In the genomic region with DNA sequence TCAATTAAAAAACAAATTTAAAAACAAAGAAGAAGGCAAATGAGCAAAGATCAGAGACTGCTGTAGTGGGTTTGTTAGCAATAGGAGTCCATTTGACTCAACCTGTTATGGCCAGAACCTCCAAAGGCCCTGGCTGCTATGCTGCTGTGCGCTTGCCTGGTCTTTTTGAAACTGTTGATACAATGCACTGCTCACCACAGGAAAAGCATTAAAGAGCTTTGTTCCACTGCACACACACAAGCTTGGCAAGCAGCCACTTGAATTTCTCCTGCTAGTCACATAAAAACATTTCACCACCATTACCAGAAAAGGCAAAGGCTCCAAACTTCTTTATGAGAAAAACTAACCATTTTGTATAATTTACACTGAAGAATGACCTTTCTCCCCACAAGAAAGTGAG, we compare ENCODE assay signal across 14 cellular contexts.
A peak's percentile ranks its signal among the peaks of the same experiment; 100 is the strongest.
DNase-seq lines count a peak whose midpoint lies in the region; ATAC-seq and TF ChIP-seq lines count a peak whose summit lies in the region.
"Had no signal": no experiment of that assay in that cellular context is flagged by ENCODE, and none has a peak within 500 bp of the region (broad histone marks: within the 10 kb centered on the region; RNA-seq: fewer than 3 reads in every experiment).

No MANE protein-coding gene starts in this region.

- no peaks in the 10 kb centered on the region for H3K4me1 Mint-ChIP-seq in activated T-helper 1 cell treated with anti-CD3 and anti-CD28 coated beads, Interleukin-12 subunit alpha, Interleukin-12 subunit beta, Interleukin-2, Interleukin-4 antibody, amounts not matched to agents 30 ng/mL and 10 ng/mL and 1 ng/mL, durations not matched to agents 14 hours and 24 hours and 36 hours (ENCODE audit: low read depth)
- H3K4me1 Mint-ChIP-seq: naive thymus-derived CD4-positive, alpha-beta T cell had no signal

- in situ Hi-C loops in astrocyte of the spinal cord (cut with HindIII; ENCODE audit: low sequenced_read_pairs), result no loop called here
- in situ Hi-C loops in transverse colon (cut with MboI; ENCODE audit: low pct_ligation_motif_present in 1 of 4, low pct_unique_long_range_greater_than_20kb in 1 of 4, low sequenced_read_pairs in 3 of 4), result no loop called here

- no peak overlapping the region for H3K9ac ChIP-seq in Karpas-422 (ENCODE audit: low read length)

- no peaks in the 10 kb centered on the region for H3K9me2 ChIP-seq in Karpas-422 (replicated peaks; ENCODE audit: insufficient read depth, low read length)

- WGBS in transverse colon (ENCODE audit: low coverage in 1 of 2), 2 donors, result 14 to 45% methylated on average over 1 of the region's 1 CpG

- peaks cover 4% of the 10 kb centered on the region for H3K9me3 Mint-ChIP-seq in activated T-helper 1 cell treated with anti-CD3 and anti-CD28 coated beads, Interleukin-12 subunit alpha, Interleukin-12 subunit beta, Interleukin-2, Interleukin-4 antibody, amounts not matched to agents 30 ng/mL and 10 ng/mL and 1 ng/mL, durations not matched to agents 14 hours and 24 hours and 36 hours

- no peak for ATAC-seq in GM21723 (IDR thresholded peaks at IDR 0.05; ENCODE audit: unreplicated experiment)
- ATAC-seq: A549; naive thymus-derived CD4-positive, alpha-beta T cell had no signal

- H3K36me3 ChIP-seq in kidney epithelial cell (ENCODE audit: control insufficient read depth, insufficient read depth, low read length), result no peaks in the 10 kb centered on the region
- H3K36me3 ChIP-seq in transverse colon, result no peaks in the 10 kb centered on the region
- no peaks in the 10 kb centered on the region for H3K36me3 ChIP-seq in Karpas-422 (ENCODE audit: insufficient read depth, low read length)

- H3K4me1 ChIP-seq in transverse colon (peaks cover 0 to 4% (median 0%) of the 10 kb centered on the region in 4 donors), Karpas-422 (ENCODE audit: low read length) (no peaks in the 10 kb centered on the region)
- H3K4me1 ChIP-seq: A549 had no signal

- H3K27ac Mint-ChIP-seq in activated T-helper 1 cell treated with anti-CD3 and anti-CD28 coated beads, Interleukin-12 subunit alpha, Interleukin-12 subunit beta, Interleukin-2, Interleukin-4 antibody, amounts not matched to agents 30 ng/mL and 10 ng/mL and 1 ng/mL, durations not matched to agents 14 hours and 24 hours and 36 hours, result no peak overlapping the region
- H3K27ac Mint-ChIP-seq: naive thymus-derived CD4-positive, alpha-beta T cell had no signal

- no peak overlapping the region for H3K4me2 ChIP-seq in Karpas-422 (ENCODE audit: low read depth, low read length, poor library complexity, severe bottlenecking)
- H3K4me2 ChIP-seq: A549 had no signal

- no peak for TF ChIP-seq CTCF in astrocyte of the spinal cord (IDR thresholded peaks at IDR 0.05; ENCODE audit: low read depth, low read length)
- no peak for TF ChIP-seq CTCF in kidney epithelial cell (IDR thresholded peaks at IDR 0.05; ENCODE audit: insufficient read depth, low read length, poor library complexity, severe bottlenecking)
- TF ChIP-seq CTCF in transverse colon (IDR thresholded peaks at IDR 0.05), result no peak

- H3K27ac ChIP-seq in transverse colon (peak overlapping the region in 3 of 4 donors; percentile 26 to 63 (median 43)), Karpas-422 (ENCODE audit: low read length) (no peak overlapping the region)
- H3K27ac ChIP-seq: A549 had no signal

- H3K27me3 ChIP-seq in kidney epithelial cell (ENCODE audit: control insufficient read depth, insufficient read depth, low read length), result no peaks in the 10 kb centered on the region
- no peaks in the 10 kb centered on the region for H3K27me3 ChIP-seq in transverse colon
- no peaks in the 10 kb centered on the region for H3K27me3 ChIP-seq in Karpas-422 (ENCODE audit: low read length)

- TF ChIP-seq EP300 in transverse colon (IDR thresholded peaks at IDR 0.05; ENCODE audit: low read depth), result no peak

- no peak overlapping the region for H2AFZ ChIP-seq in Karpas-422 (ENCODE audit: low read length)

- intact Hi-C loops in transverse colon (cut with DNase I; ENCODE audit: low total_unique reads), result no loop called here
- intact Hi-C loops in activated T-helper 1 cell treated with anti-CD3 and anti-CD28 coated beads, Interleukin-12 subunit alpha, Interleukin-12 subunit beta, Interleukin-2, Interleukin-4 antibody, amounts not matched to agents 30 ng/mL and 10 ng/mL and 1 ng/mL, durations not matched to agents 14 hours and 24 hours and 36 hours (cut with micrococcal nuclease), result no loop called here

- no peaks in the 10 kb centered on the region for H3K79me2 ChIP-seq in Karpas-422 (ENCODE audit: low read length)

- no peaks in the 10 kb centered on the region for H4K20me1 ChIP-seq in Karpas-422 (ENCODE audit: insufficient read depth, low read depth, low read length)

- DNase-seq in NCI-H2029 (lab: John Stamatoyannopoulos, UW), result peak; percentile 12
- DNase-seq in NCI-H2029 treated with DMSO at 0.1 percent for 48 hours (lab: John Stamatoyannopoulos, UW), result no peak
- peak; percentile 83 for DNase-seq in astrocyte of the spinal cord (ENCODE audit: low read depth, low spot score)
- DNase-seq in kidney epithelial cell (ENCODE audit: low read depth), result peak; percentile 44
- no peak for DNase-seq in transverse colon
- DNase-seq in Karpas-422, result no peak
- DNase-seq in activated T-helper 1 cell treated with anti-CD3 and anti-CD28 coated beads, Interleukin-12 subunit alpha, Interleukin-12 subunit beta, Interleukin-2, Interleukin-4 antibody, amounts not matched to agents 30 ng/mL and 10 ng/mL and 1 ng/mL, durations not matched to agents 14 hours and 24 hours and 36 hours (ENCODE audit: low spot score), result no peak
- DNase-seq: activated CD4-positive, alpha-beta T cell treated with anti-CD3 and anti-CD28 coated beads for 4 hours; activated gamma-delta T cell; EL; naive thymus-derived CD4-positive, alpha-beta T cell; NCI-H524 treated with DMSO at 0.1 percent for 48 hours had no signal

- H3K9me3 ChIP-seq in transverse colon, result no peaks in the 10 kb centered on the region
- no peaks in the 10 kb centered on the region for H3K9me3 ChIP-seq in Karpas-422 (ENCODE audit: low read length)
- H3K9me3 ChIP-seq: A549 had no signal

- H3K27me3 Mint-ChIP-seq in activated T-helper 1 cell treated with anti-CD3 and anti-CD28 coated beads, Interleukin-12 subunit alpha, Interleukin-12 subunit beta, Interleukin-2, Interleukin-4 antibody, amounts not matched to agents 30 ng/mL and 10 ng/mL and 1 ng/mL, durations not matched to agents 14 hours and 24 hours and 36 hours (ENCODE audit: insufficient read depth), result no peaks in the 10 kb centered on the region

- no peak for TF ChIP-seq POLR2A in transverse colon (IDR thresholded peaks at IDR 0.05)

- H3K36me3 Mint-ChIP-seq in activated T-helper 1 cell treated with anti-CD3 and anti-CD28 coated beads, Interleukin-12 subunit alpha, Interleukin-12 subunit beta, Interleukin-2, Interleukin-4 antibody, amounts not matched to agents 30 ng/mL and 10 ng/mL and 1 ng/mL, durations not matched to agents 14 hours and 24 hours and 36 hours (ENCODE audit: low read depth), result no peaks in the 10 kb centered on the region
- H3K36me3 Mint-ChIP-seq: naive thymus-derived CD4-positive, alpha-beta T cell had no signal

- no peak overlapping the region for H3K4me3 Mint-ChIP-seq in activated T-helper 1 cell treated with anti-CD3 and anti-CD28 coated beads, Interleukin-12 subunit alpha, Interleukin-12 subunit beta, Interleukin-2, Interleukin-4 antibody, amounts not matched to agents 30 ng/mL and 10 ng/mL and 1 ng/mL, durations not matched to agents 14 hours and 24 hours and 36 hours
- H3K4me3 Mint-ChIP-seq: naive thymus-derived CD4-positive, alpha-beta T cell had no signal

- H3K4me3 ChIP-seq in astrocyte of the spinal cord (ENCODE audit: low read depth, low read length) (no peak overlapping the region), kidney epithelial cell (ENCODE audit: low read depth, low read length) (no peak overlapping the region), transverse colon (no peak overlapping the region), Karpas-422 (ENCODE audit: low read length) (no peak overlapping the region)
- H3K4me3 ChIP-seq: A549 had no signal

Comparison
In these comparisons a context has a peak if more than half of its experiments do, and no peak if none do; other contexts are left out.
1. DNase-seq: peak in NCI-H2029 (single experiment), astrocyte of the spinal cord (single experiment) and kidney epithelial cell (single experiment); none in NCI-H2029 treated with DMSO at 0.1 percent for 48 hours (single experiment), transverse colon (single experiment), Karpas-422 (single experiment) and activated T-helper 1 cell treated with anti-CD3 and anti-CD28 coated beads, Interleukin-12 subunit alpha, Interleukin-12 subunit beta, Interleukin-2, Interleukin-4 antibody, amounts not matched to agents 30 ng/mL and 10 ng/mL and 1 ng/mL, durations not matched to agents 14 hours and 24 hours and 36 hours (single experiment).